17 cellular contexts compared by ENCODE assay signal in the genomic region with DNA sequence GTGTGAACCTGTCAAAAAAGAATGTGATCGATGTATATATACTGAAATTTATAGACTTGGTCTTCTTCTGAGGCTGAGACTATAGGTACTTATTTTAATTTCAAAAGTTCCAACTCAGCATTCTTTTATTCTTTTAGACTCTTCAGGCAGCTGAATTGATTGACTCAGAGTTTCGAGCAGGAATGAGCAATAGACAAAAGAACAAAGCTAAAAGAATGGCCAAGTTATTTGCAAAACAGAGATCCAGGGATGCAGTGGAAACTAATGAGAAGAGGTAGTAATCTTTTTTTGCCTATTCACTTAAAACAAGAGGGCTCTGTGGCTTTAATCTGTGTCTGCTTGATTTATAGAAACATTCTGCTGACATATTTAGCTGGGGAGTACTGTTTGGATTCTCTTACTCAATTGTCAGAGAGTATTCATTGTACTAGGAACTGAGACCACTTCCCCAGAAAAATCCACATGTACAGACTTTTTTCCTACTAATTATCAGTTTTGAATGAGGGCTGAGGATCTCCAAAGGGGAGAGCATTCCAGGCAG.
"Had no signal": no experiment of that assay in that cellular context is flagged by ENCODE, and none has a peak within 500 bp of the region (broad histone marks: within the 10 kb centered on the region; RNA-seq: fewer than 3 reads in every experiment).

No MANE protein-coding gene starts in this region.

- H3K4me1 ChIP-seq: tibial nerve, vagina had no signal

- H3K9me3 ChIP-seq: tibial nerve, vagina had no signal

- H3K27ac ChIP-seq: tibial nerve, vagina had no signal

- DNase-seq: activated CD4-positive, alpha-beta memory T cell treated with anti-CD3 and anti-CD28 coated beads, Interleukin-2, amount 10 ng/mL, durations not matched to agents 7 days and 5 days; activated CD4-positive, alpha-beta T cell treated with anti-CD3 and anti-CD28 coated beads for 36 hours; activated naive CD4-positive, alpha-beta T cell treated with Interleukin-2 at 50 U/mL for 16 hours; activated naive CD8-positive, alpha-beta T cell treated with anti-CD3 and anti-CD28 coated beads, Interleukin-2, amount 50 U/mL, for 24 hours; cerebellar nuclear complex; foreskin fibroblast; head of caudate nucleus; left colon; naive thymus-derived CD4-positive, alpha-beta T cell; nucleus accumbens; right cardiac atrium; T1000 had no signal

- H3K4me1 Mint-ChIP-seq: activated CD4-positive, alpha-beta memory T cell treated with anti-CD3 and anti-CD28 coated beads, Interleukin-2, amount 10 ng/mL, durations not matched to agents 7 days and 5 days; activated CD4-positive, alpha-beta T cell treated with anti-CD3 and anti-CD28 coated beads for 36 hours; activated naive CD8-positive, alpha-beta T cell treated with anti-CD3 and anti-CD28 coated beads, Interleukin-2, amount 50 U/mL, for 24 hours had no signal

- H3K4me3 Mint-ChIP-seq: activated CD4-positive, alpha-beta memory T cell treated with anti-CD3 and anti-CD28 coated beads, Interleukin-2, amount 10 ng/mL, durations not matched to agents 7 days and 5 days; activated CD4-positive, alpha-beta T cell treated with anti-CD3 and anti-CD28 coated beads for 36 hours; activated naive CD8-positive, alpha-beta T cell treated with anti-CD3 and anti-CD28 coated beads, Interleukin-2, amount 50 U/mL, for 24 hours; dendritic cell treated with granulocyte-macrophage colony-stimulating factor and Interleukin-4, amounts not matched to agents 40 ng/mL and 50 ng/mL, for 4 days; naive thymus-derived CD4-positive, alpha-beta T cell; stimulated activated effector memory CD8-positive, alpha-beta T cell treated with anti-CD3 and anti-CD28 coated beads, Interleukin-12 subunit alpha, Interleukin-12 subunit beta, amount 100 ng/mL, for 72 hours had no signal

- H3K27me3 ChIP-seq: tibial nerve, vagina had no signal

- ATAC-seq: activated CD4-positive, alpha-beta T cell treated with anti-CD3 and anti-CD28 coated beads for 36 hours; activated naive CD8-positive, alpha-beta T cell treated with anti-CD3 and anti-CD28 coated beads, Interleukin-2, amount 50 U/mL, for 24 hours; esophagus mucosa; left colon; naive thymus-derived CD4-positive, alpha-beta T cell; right cardiac atrium; stimulated activated effector memory CD8-positive, alpha-beta T cell treated with anti-CD3 and anti-CD28 coated beads, Interleukin-12 subunit alpha, Interleukin-12 subunit beta, amount 100 ng/mL, for 72 hours had no signal

- H3K27me3 Mint-ChIP-seq: activated CD4-positive, alpha-beta memory T cell treated with anti-CD3 and anti-CD28 coated beads, Interleukin-2, amount 10 ng/mL, durations not matched to agents 7 days and 5 days; activated CD4-positive, alpha-beta T cell treated with anti-CD3 and anti-CD28 coated beads for 36 hours; activated naive CD8-positive, alpha-beta T cell treated with anti-CD3 and anti-CD28 coated beads, Interleukin-2, amount 50 U/mL, for 24 hours; dendritic cell treated with granulocyte-macrophage colony-stimulating factor and Interleukin-4, amounts not matched to agents 40 ng/mL and 50 ng/mL, for 4 days; naive thymus-derived CD4-positive, alpha-beta T cell had no signal

- H3K4me3 ChIP-seq: tibial nerve, vagina had no signal

- H3K9me3 Mint-ChIP-seq: activated CD4-positive, alpha-beta memory T cell treated with anti-CD3 and anti-CD28 coated beads, Interleukin-2, amount 10 ng/mL, durations not matched to agents 7 days and 5 days; activated naive CD8-positive, alpha-beta T cell treated with anti-CD3 and anti-CD28 coated beads, Interleukin-2, amount 50 U/mL, for 24 hours; dendritic cell treated with granulocyte-macrophage colony-stimulating factor and Interleukin-4, amounts not matched to agents 40 ng/mL and 50 ng/mL, for 4 days; naive thymus-derived CD4-positive, alpha-beta T cell; stimulated activated effector memory CD8-positive, alpha-beta T cell treated with anti-CD3 and anti-CD28 coated beads, Interleukin-12 subunit alpha, Interleukin-12 subunit beta, amount 100 ng/mL, for 72 hours had no signal

- H3K27ac Mint-ChIP-seq: activated CD4-positive, alpha-beta memory T cell treated with anti-CD3 and anti-CD28 coated beads, Interleukin-2, amount 10 ng/mL, durations not matched to agents 7 days and 5 days; activated CD4-positive, alpha-beta T cell treated with anti-CD3 and anti-CD28 coated beads for 36 hours; activated naive CD8-positive, alpha-beta T cell treated with anti-CD3 and anti-CD28 coated beads, Interleukin-2, amount 50 U/mL, for 24 hours; dendritic cell treated with granulocyte-macrophage colony-stimulating factor and Interleukin-4, amounts not matched to agents 40 ng/mL and 50 ng/mL, for 4 days; stimulated activated effector memory CD8-positive, alpha-beta T cell treated with anti-CD3 and anti-CD28 coated beads, Interleukin-12 subunit alpha, Interleukin-12 subunit beta, amount 100 ng/mL, for 72 hours had no signal
